ENCODE assay signal across 21 cellular contexts in genomic region chr9:68782546-68782945, GRCh38.
DNase-seq lines count a peak whose midpoint lies in the region; ATAC-seq, FAIRE-seq and TF ChIP-seq lines count a peak whose summit lies in the region.
"Had no signal": no experiment of that assay in that cellular context is flagged by ENCODE, and none has a peak within 500 bp of the region (broad histone marks: within the 10 kb centered on the region; RNA-seq: fewer than 3 reads in every experiment).

No MANE protein-coding gene starts in this region.

- CTCF ChIA-PET in HepG2 (lab: Yijun Ruan, JAX; ENCODE audit: low intra/inter-chr PET ratio, low total read pairs): no interaction called here

- no peak overlapping the region for H3K4me3 ChIP-seq in HepG2 (replicated peaks in 1 of 3; ENCODE audit: insufficient read depth in 1 of 3, low read depth in 2 of 3, low read length in 3 of 3)
- no peak overlapping the region for H3K4me3 ChIP-seq in right lobe of liver
- peak overlapping the region; percentile 93 for H3K4me3 ChIP-seq in coronary artery
- H3K4me3 ChIP-seq in muscle layer of duodenum (ENCODE audit: low read depth in 1 of 2, low read length in 2 of 2): peak overlapping the region; percentile 14 to 37
- H3K4me3 ChIP-seq: SJCRH30 had no signal

- H3K4me1 ChIP-seq in HepG2 (ENCODE audit: insufficient read depth, low read length) (peaks cover 53% of the 10 kb centered on the region), right lobe of liver (peaks cover 0 to 34% (median 9%) of the 10 kb centered on the region in 4 donors), muscle layer of duodenum (ENCODE audit: control insufficient read depth in 1 of 2, insufficient read depth in 2 of 2, low read length in 2 of 2) (peaks cover 37 to 45% of the 10 kb centered on the region in 2 donors), foreskin keratinocyte (peaks cover 5% of the 10 kb centered on the region)

- POLR2A ChIA-PET in HepG2 (lab: Yijun Ruan, JAX): interaction anchor here (0.6 kb wide), 1 partner anchor 207 kb away, joined by 3 read pairs; no protein-coding TSS in a partner anchor

- no peak overlapping the region for H2AFZ ChIP-seq in HepG2 (ENCODE audit: low read length)

- H3K27ac ChIP-seq in HepG2 (ENCODE audit: extremely low read length, insufficient read depth, low read length): no peak overlapping the region
- H3K27ac ChIP-seq in right lobe of liver: no peak overlapping the region
- H3K27ac ChIP-seq in coronary artery: no peak overlapping the region
- no peak overlapping the region for H3K27ac ChIP-seq in muscle layer of duodenum (ENCODE audit: low read length)
- H3K27ac ChIP-seq in foreskin keratinocyte: no peak overlapping the region
- H3K27ac ChIP-seq: SJCRH30, suprapubic skin had no signal

- no peak for DNase-seq in HepG2 (ENCODE audit: low spot score)
- DNase-seq in right lobe of liver: no peak
- DNase-seq in coronary artery (ENCODE audit: low spot score): no peak
- no peak for DNase-seq in NCI-H1048 (lab: John Stamatoyannopoulos, UW)
- no peak for DNase-seq in foreskin keratinocyte
- DNase-seq in stimulated activated CD4-positive, alpha-beta T cell treated with anti-CD3 and anti-CD28 coated beads, Interleukin-15, amount 100 ng/mL, for 24 hours: no peak
- DNase-seq: activated CD8-positive, alpha-beta T cell treated with anti-CD3 and anti-CD28 coated beads for 36 hours; activated naive CD4-positive, alpha-beta T cell treated with Interleukin-2 at 50 U/mL for 16 hours; activated T-cell treated with anti-CD3 and anti-CD28 coated beads, Interleukin-2, amount 50 U/mL, for 1 hour; CD4-positive, alpha-beta T cell; effector CD8-positive, alpha-beta T cell; head of caudate nucleus; HFFc6; naive thymus-derived CD4-positive, alpha-beta T cell; NCI-H1436 treated with DMSO at 0.1 percent for 48 hours; NCI-H2171 treated with DMSO at 0.1 percent for 48 hours; SJCRH30 had no signal

- no peak for ATAC-seq in HepG2
- no peak for ATAC-seq in right lobe of liver
- ATAC-seq in foreskin keratinocyte: no peak
- ATAC-seq in GM18870 (IDR thresholded peaks at IDR 0.05; ENCODE audit: unreplicated experiment): no peak
- ATAC-seq: activated CD8-positive, alpha-beta T cell treated with anti-CD3 and anti-CD28 coated beads for 36 hours; naive thymus-derived CD4-positive, alpha-beta T cell; WTC11 had no signal

- no peak for TF ChIP-seq CTCF in HepG2 (CRISPR knock-in tag; IDR thresholded peaks at IDR 0.05)
- no peak for TF ChIP-seq CTCF in right lobe of liver (IDR thresholded peaks at IDR 0.05)
- TF ChIP-seq CTCF in coronary artery (IDR thresholded peaks at IDR 0.05): no peak
- no peak for TF ChIP-seq CTCF in foreskin keratinocyte (conservative IDR thresholded peaks at IDR 0.05)

- TF ChIP-seq RAD21 in HepG2 (CRISPR knock-in tag; IDR thresholded peaks at IDR 0.05): no peak

- no TSS peak for BruUV-seq in HepG2 (replicated peaks; lab: Mats Ljungman, UMichigan)

- H4K20me1 ChIP-seq in HepG2 (ENCODE audit: insufficient read depth, low read length): peaks cover 10% of the 10 kb centered on the region

- H3K27me3 ChIP-seq in HepG2 (ENCODE audit: control insufficient read depth in 1 of 2, insufficient read depth in 2 of 2, low read length in 2 of 2) (no peaks in the 10 kb centered on the region; a peak in 1 of 5 replicates), right lobe of liver (no peaks in the 10 kb centered on the region), muscle layer of duodenum (ENCODE audit: low read depth, low read length) (no peaks in the 10 kb centered on the region), foreskin keratinocyte (no peaks in the 10 kb centered on the region)
- H3K27me3 ChIP-seq: SJCRH30, suprapubic skin had no signal

- intact Hi-C loops in HepG2 (cut with micrococcal nuclease; ENCODE audit: unreplicated experiment) (loop anchor here (2.0 to 5.0 kb wide), 2 partner anchors 35 to 62 kb away; no protein-coding TSS in a partner anchor), right lobe of liver (cut with DNase I) (no loop called here)

- 77% methylated on average over 3 of the region's 3 CpGs for WGBS in HepG2 (ENCODE audit: low lambda C conversion rate)
- WGBS in right lobe of liver (ENCODE audit: insufficient coverage, low coverage, low lambda C conversion rate, missing lambda C conversion rate): 81% methylated on average over 3 of the region's 3 CpGs

- TF ChIP-seq EP300 in HepG2 (IDR thresholded peaks at IDR 0.05; ENCODE audit: low read depth in 2 of 2, low read length in 2 of 2): no peak
- TF ChIP-seq EP300 in HepG2 (CRISPR knock-in tag; IDR thresholded peaks at IDR 0.05; ENCODE audit: borderline replicate concordance): no peak

- H3K9ac ChIP-seq in HepG2 (ENCODE audit: insufficient read depth, low read depth, low read length): no peak overlapping the region

- in situ Hi-C loops in HepG2 (cut with HindIII; ENCODE audit: extremely low pct_ligation_motif_present, low pct_unique_long_range_greater_than_20kb): loop anchor here (5.0 to 10.0 kb wide), 2 partner anchors 75 to 182 kb away; partner anchors contain the start of gene PIP5K1B

- H3K9me3 ChIP-seq in HepG2 (ENCODE audit: low read length) (no peaks in the 10 kb centered on the region), right lobe of liver (no peaks in the 10 kb centered on the region), muscle layer of duodenum (ENCODE audit: control insufficient read depth in 1 of 2, low read length in 2 of 2) (no peaks in the 10 kb centered on the region)
- H3K9me3 ChIP-seq: SJCRH30, suprapubic skin had no signal

- no peak for FAIRE-seq in HepG2 (lab: Jason Lieb, UNC)

- H3K79me2 ChIP-seq in HepG2 (ENCODE audit: insufficient read depth, low read length): peaks cover 47% of the 10 kb centered on the region

- TF ChIP-seq POLR2A in HepG2 (IDR thresholded peaks at IDR 0.05; ENCODE audit: insufficient read depth in 1 of 2, low read depth in 2 of 2, low read length in 2 of 2) (no peak), right lobe of liver (IDR thresholded peaks at IDR 0.05) (no peak)

- H3K4me2 ChIP-seq in HepG2 (ENCODE audit: low read depth, low read length): peak overlapping the region; percentile 95

- peaks cover 4 to 6% of the 10 kb centered on the region in 2 experiments; a peak in 2 of 5 replicates for H3K36me3 ChIP-seq in HepG2 (replicated peaks in 1 of 2; ENCODE audit: control insufficient read depth in 1 of 2, insufficient read depth in 2 of 2, low read length in 2 of 2)
- H3K36me3 ChIP-seq in right lobe of liver: no peaks in the 10 kb centered on the region
- peaks cover 4 to 5% of the 10 kb centered on the region in 2 donors for H3K36me3 ChIP-seq in muscle layer of duodenum (ENCODE audit: control insufficient read depth in 1 of 2, insufficient read depth in 2 of 2, low read length in 2 of 2)
- H3K36me3 ChIP-seq: SJCRH30 had no signal

TF ChIP-seq in HepG2, 621 proteins besides CTCF, POLR2A, EP300 and RAD21:
- no peak for TF ChIP-seq ZNF350 (CRISPR knock-in tag; IDR thresholded peaks at IDR 0.05; ENCODE audit: borderline replicate concordance, low read depth)

Comparison
In these comparisons a context has a peak if more than half of its experiments do, and no peak if none do; other contexts are left out.
1. H3K4me3 ChIP-seq: peak in coronary artery (single experiment) and muscle layer of duodenum (2 of 2); none in HepG2 (0 of 3) and right lobe of liver (0 of 3).